In genomic region chr12:132909030-132909368, GRCh38 we compare ENCODE assay signal across 8 cellular contexts. TPM values are rescaled to one million over a fixed set of nuclear protein-coding genes. Genes with fewer than 3 reads are reported as not detected.
A peak's percentile ranks its signal among the peaks of the same experiment; 100 is the strongest.
DNase-seq lines count a peak whose midpoint lies in the region; ATAC-seq, FAIRE-seq and TF ChIP-seq lines count a peak whose summit lies in the region.

No MANE protein-coding gene starts in this region.

- peaks cover 4% of the 10 kb centered on the region for H3K4me1 Mint-ChIP-seq in T-helper 1 cell treated with Interleukin-12 subunit alpha and Interleukin-12 subunit beta and Interleukin-4 antibody, amounts not matched to agents 30 μg/mL and 1 μg/mL, for 36 hours (ENCODE audit: low read depth)

- no peaks in the 10 kb centered on the region for H3K36me3 ChIP-seq in adrenal gland (replicated peaks in 1 of 2)
- H3K36me3 ChIP-seq in kidney (ENCODE audit: control insufficient read depth in 1 of 2, insufficient read depth in 2 of 2, low read length in 2 of 2) = no peaks in the 10 kb centered on the region
- H3K36me3 ChIP-seq in suprapubic skin = no peaks in the 10 kb centered on the region

- peak overlapping the region; percentile 86 for H3K4me3 Mint-ChIP-seq in T-helper 1 cell treated with Interleukin-12 subunit alpha and Interleukin-12 subunit beta and Interleukin-4 antibody, amounts not matched to agents 30 μg/mL and 1 μg/mL, for 36 hours

- peak in 1 of 2 donors; percentile 8 for TF ChIP-seq POLR2A in adrenal gland (IDR thresholded peaks at IDR 0.05)
- TF ChIP-seq POLR2A in suprapubic skin (IDR thresholded peaks at IDR 0.05) = no peak

- H3K36me3 Mint-ChIP-seq in T-helper 1 cell treated with Interleukin-12 subunit alpha and Interleukin-12 subunit beta and Interleukin-4 antibody, amounts not matched to agents 30 μg/mL and 1 μg/mL, for 36 hours (ENCODE audit: low read depth) = peaks cover 15% of the 10 kb centered on the region

- H3K9me3 ChIP-seq in adrenal gland (replicated peaks in 1 of 3) = peaks cover 0 to 3% (median 0%) of the 10 kb centered on the region in 3 donors
- peaks cover 4 to 16% of the 10 kb centered on the region in 2 donors for H3K9me3 ChIP-seq in kidney (ENCODE audit: control insufficient read depth in 1 of 2, low read length in 2 of 2)
- peaks cover 10% of the 10 kb centered on the region for H3K9me3 ChIP-seq in suprapubic skin

- no peak for ATAC-seq in left colon

- peak overlapping the region; percentile 90 for H3K27ac Mint-ChIP-seq in T-helper 1 cell treated with Interleukin-12 subunit alpha and Interleukin-12 subunit beta and Interleukin-4 antibody, amounts not matched to agents 30 μg/mL and 1 μg/mL, for 36 hours

- H3K4me1 ChIP-seq in adrenal gland (replicated peaks in 1 of 2) = no peaks in the 10 kb centered on the region
- no peaks in the 10 kb centered on the region for H3K4me1 ChIP-seq in kidney (ENCODE audit: control insufficient read depth in 1 of 2, insufficient read depth in 1 of 2, low read depth in 1 of 2, low read length in 2 of 2)
- H3K4me1 ChIP-seq in suprapubic skin = peaks cover 16% of the 10 kb centered on the region

- H3K4me3 ChIP-seq in adrenal gland (peak overlapping the region in 3 of 4 donors; percentile 11 to 65 (median 40)), kidney (ENCODE audit: low read length in 2 of 2) (peak overlapping the region; percentile 34 to 75), suprapubic skin (peak overlapping the region; percentile 53)

- FAIRE-seq in kidney (lab: Jason Lieb, UNC) = no peak

- peaks cover 18% of the 10 kb centered on the region for H3K27me3 Mint-ChIP-seq in T-helper 1 cell treated with Interleukin-12 subunit alpha and Interleukin-12 subunit beta and Interleukin-4 antibody, amounts not matched to agents 30 μg/mL and 1 μg/mL, for 36 hours (ENCODE audit: low read depth)

- 1 to 4% (median 2%) methylated on average over 4 to 22 of the region's 22 CpGs for WGBS in adrenal gland, 4 donors
- 2% methylated on average over 17 of the region's 22 CpGs for WGBS in suprapubic skin

- H3K9ac ChIP-seq in kidney (ENCODE audit: low read length in 2 of 2) = peak overlapping the region; percentile 63 to 78

- no peak for DNase-seq in T-helper 1 cell
- DNase-seq in adrenal gland = no peak
- no peak for DNase-seq in kidney
- DNase-seq in suprapubic skin (ENCODE audit: low spot score in 2 of 2) = no peak
- DNase-seq in left colon = no peak
- no peak for DNase-seq in NCI-H187 treated with DMSO at 0.1 percent for 48 hours (lab: John Stamatoyannopoulos, UW)
- no peak for DNase-seq in CD1c-positive myeloid dendritic cell (ENCODE audit: extremely low spot score)

- peaks cover 31% of the 10 kb centered on the region for H3K9me3 Mint-ChIP-seq in T-helper 1 cell treated with Interleukin-12 subunit alpha and Interleukin-12 subunit beta and Interleukin-4 antibody, amounts not matched to agents 30 μg/mL and 1 μg/mL, for 36 hours

- H3K27me3 ChIP-seq in adrenal gland (no peaks in the 10 kb centered on the region), suprapubic skin (no peaks in the 10 kb centered on the region)

- intact Hi-C loops in adrenal gland (cut with DNase I) = no loop called here
- intact Hi-C loops in kidney (cut with DNase I) = no loop called here
- intact Hi-C loops in left colon (cut with DNase I, micrococcal nuclease) = no loop called here

- TF ChIP-seq EP300 in suprapubic skin (IDR thresholded peaks at IDR 0.05) = no peak

- H3K27ac ChIP-seq in adrenal gland (peak overlapping the region in 4 of 5 donors; percentile 13 to 80 (median 60)), kidney (ENCODE audit: low read depth in 2 of 2, low read length in 2 of 2) (peak overlapping the region; percentile 55 to 71), suprapubic skin (peak overlapping the region; percentile 79)

- TF ChIP-seq CTCF in adrenal gland (IDR thresholded peaks at IDR 0.05) = no peak
- TF ChIP-seq CTCF in kidney (IDR thresholded peaks at IDR 0.05; ENCODE audit: borderline replicate concordance, extremely low read depth, insufficient read depth) = no peak
- no peak for TF ChIP-seq CTCF in suprapubic skin (IDR thresholded peaks at IDR 0.05)

RNA-seq across cellular contexts. Expression of gene CHFR, which starts 21.6 kb away (rescaled TPM):
- total RNA-seq in adrenal gland (10 to 100 TPM; 14.9 to 37.6 (median 26.6) TPM), kidney (37.3 TPM), suprapubic skin (10 to 100 TPM; 31.4 to 57.9 (median 40.3) TPM), left colon (10 to 100 TPM; 50.4 to 58.2 TPM)
- polyA plus RNA-seq in adrenal gland (10 to 100 TPM; 17.8 to 54.4 (median 41.8) TPM), kidney (ENCODE audit: insufficient read depth, low read depth, low replicate concordance) (8.3 TPM)

RNA-seq across cellular contexts. Expression of gene ZNF605, which starts 47.1 kb away (rescaled TPM):
- 10 to 100 TPM in 3 of 8 donors, 1 to 10 TPM in 5; 3.7 to 16.3 (median 8.1) TPM for total RNA-seq in adrenal gland
- polyA plus RNA-seq in adrenal gland = 10 to 100 TPM in 1 of 3 donors, 1 to 10 TPM in 2; 2.7 to 12.8 (median 6.3) TPM
- total RNA-seq in kidney = 15.2 TPM
- 5.0 TPM for polyA plus RNA-seq in kidney (ENCODE audit: insufficient read depth, low read depth, low replicate concordance)
- 10 to 100 TPM in 1 of 4 donors, 1 to 10 TPM in 3; 4.9 to 18.3 (median 6.3) TPM for total RNA-seq in suprapubic skin
- 10 to 100 TPM in 1 of 2 donors, 1 to 10 TPM in 1; 8.6 to 10.8 TPM for total RNA-seq in left colon
